ENCODE assay signal across 25 cellular contexts in the genomic region with DNA sequence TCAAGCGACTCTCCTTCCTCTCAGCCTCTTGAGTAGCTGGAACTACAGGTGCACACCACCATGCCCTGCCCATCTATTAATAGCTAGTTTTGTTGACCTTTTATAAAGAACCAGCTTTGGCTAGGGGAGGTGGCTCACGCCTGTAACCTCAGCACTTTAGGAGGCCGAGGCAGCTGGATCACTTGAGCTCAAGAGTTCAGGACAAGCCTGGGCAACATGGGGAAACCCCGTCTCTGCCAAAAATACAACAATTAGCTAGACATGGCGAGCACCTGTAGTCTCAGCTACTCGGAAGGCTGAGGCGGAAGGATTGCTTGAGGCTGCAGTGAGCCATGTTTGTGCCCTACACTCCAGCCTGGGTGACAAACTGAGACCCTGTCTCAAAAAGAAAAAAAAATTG. TPM values are rescaled to one million over a fixed set of nuclear protein-coding genes. Genes with fewer than 3 reads are reported as not detected.
DNase-seq lines count a peak whose midpoint lies in the region; ATAC-seq and TF ChIP-seq lines count a peak whose summit lies in the region.
"Had no signal": no experiment of that assay in that cellular context is flagged by ENCODE, and none has a peak within 500 bp of the region (broad histone marks: within the 10 kb centered on the region; RNA-seq: fewer than 3 reads in every experiment).

No MANE protein-coding gene starts in this region.

- DNase-seq in NCI-H345 (lab: John Stamatoyannopoulos, UW) (peak; percentile 46), NCI-H345 treated with DMSO at 0.1 percent for 48 hours (lab: John Stamatoyannopoulos, UW; ENCODE audit: unreplicated experiment) (no peak), OCI-LY7 (ENCODE audit: low spot score) (peak; percentile 37), nucleus accumbens (lab: John Stamatoyannopoulos, UW) (no peak), iPS-NIHi11 (ENCODE audit: low spot score) (no peak), COLO829 (ENCODE audit: low spot score) (no peak)
- peak; percentile 55 for DNase-seq in stimulated activated naive B cell treated with anti-CD40 and anti-IgM and Interleukin-4, amounts not matched to agents 10 μg/mL and 1 μg/mL and 100 μg/mL, for 72 hours
- DNase-seq: activated naive CD8-positive, alpha-beta T cell treated with anti-CD3 and anti-CD28 coated beads for 36 hours; C1 segment of cervical spinal cord; EL; endodermal cell; head of caudate nucleus; left ventricle myocardium inferior; mucosa of descending colon; NCI-H2081 treated with DMSO at 0.1 percent for 48 hours; NCI-H748 treated with DMSO at 0.1 percent for 48 hours; uterus had no signal

- H3K4me3 Mint-ChIP-seq in stimulated activated naive B cell treated with anti-CD40 and anti-IgM and Interleukin-4, amounts not matched to agents 10 μg/mL and 1 μg/mL and 100 μg/mL, for 72 hours = peak overlapping the region in 1 of 2 donors; percentile 25
- H3K4me3 Mint-ChIP-seq: activated naive CD8-positive, alpha-beta T cell treated with anti-CD3 and anti-CD28 coated beads for 36 hours; activated T-helper 1 cell treated with anti-CD3 and anti-CD28 coated beads, Interleukin-12 subunit alpha, Interleukin-12 subunit beta, Interleukin-2, Interleukin-4 antibody, amounts not matched to agents 30 ng/mL and 10 ng/mL and 1 ng/mL, durations not matched to agents 14 hours and 24 hours and 36 hours; endodermal cell; T-helper 2 cell treated with Interferon-gamma antibody and Interleukin-4, amounts not matched to agents 5 μg/mL and 100 μg/mL, for 36 hours had no signal

- H3K4me3 ChIP-seq in OCI-LY7 (ENCODE audit: low read depth, low read length, poor library complexity, severe bottlenecking) = no peak overlapping the region
- H3K4me3 ChIP-seq: K562, left ventricle myocardium inferior, mucosa of descending colon, uterus had no signal

- H3K4me2 ChIP-seq in OCI-LY7 (ENCODE audit: low read length) = no peak overlapping the region

- no TSS peak for BruUV-seq in OCI-LY7 (replicated peaks; lab: Mats Ljungman, UMichigan)

- intact Hi-C loops in OCI-LY7 (cut with micrococcal nuclease; ENCODE audit: unreplicated experiment) = no loop called here

- H3K4me1 Mint-ChIP-seq in stimulated activated naive B cell treated with anti-CD40 and anti-IgM and Interleukin-4, amounts not matched to agents 10 μg/mL and 1 μg/mL and 100 μg/mL, for 72 hours = peaks cover 13 to 19% of the 10 kb centered on the region in 2 donors
- H3K4me1 Mint-ChIP-seq: endodermal cell had no signal

- H3K36me3 ChIP-seq in OCI-LY7 (ENCODE audit: insufficient read depth, low read length) = no peaks in the 10 kb centered on the region
- H3K36me3 ChIP-seq: left ventricle myocardium inferior, uterus had no signal

- peaks cover 10% of the 10 kb centered on the region for H3K4me1 ChIP-seq in OCI-LY7 (ENCODE audit: insufficient read depth, low read length, poor library complexity, severe bottlenecking)
- H3K4me1 ChIP-seq: left ventricle myocardium inferior, uterus had no signal

- H3K9me3 ChIP-seq in OCI-LY7 (ENCODE audit: low read length) = no peaks in the 10 kb centered on the region
- H3K9me3 ChIP-seq: left ventricle myocardium inferior, mucosa of descending colon, uterus had no signal

- CTCF ChIA-PET in OCI-LY7 (lab: Charles Lee; ENCODE audit: unreplicated experiment) = interaction anchor here (0.8 kb wide), 1 partner anchor 10 kb away, joined by 5 read pairs; no protein-coding TSS in a partner anchor

- H3K9me3 Mint-ChIP-seq in stimulated activated naive B cell treated with anti-CD40 and anti-IgM and Interleukin-4, amounts not matched to agents 10 μg/mL and 1 μg/mL and 100 μg/mL, for 72 hours = peaks cover 0 to 6% of the 10 kb centered on the region in 2 donors
- H3K9me3 Mint-ChIP-seq: activated naive CD8-positive, alpha-beta T cell treated with anti-CD3 and anti-CD28 coated beads for 36 hours; activated T-helper 1 cell treated with anti-CD3 and anti-CD28 coated beads, Interleukin-12 subunit alpha, Interleukin-12 subunit beta, Interleukin-2, Interleukin-4 antibody, amounts not matched to agents 30 ng/mL and 10 ng/mL and 1 ng/mL, durations not matched to agents 14 hours and 24 hours and 36 hours; T-helper 2 cell treated with Interferon-gamma antibody and Interleukin-4, amounts not matched to agents 5 μg/mL and 100 μg/mL, for 36 hours had no signal

- H2AFZ ChIP-seq in OCI-LY7 (ENCODE audit: low read length) = peak overlapping the region; percentile 51; the same call in 1 of the 2 replicates

- no peaks in the 10 kb centered on the region for H3K9me2 ChIP-seq in OCI-LY7 (ENCODE audit: insufficient read depth, low read length)

- H3K36me3 Mint-ChIP-seq in stimulated activated naive B cell treated with anti-CD40 and anti-IgM and Interleukin-4, amounts not matched to agents 10 μg/mL and 1 μg/mL and 100 μg/mL, for 72 hours = no peaks in the 10 kb centered on the region
- H3K36me3 Mint-ChIP-seq: activated naive CD8-positive, alpha-beta T cell treated with anti-CD3 and anti-CD28 coated beads for 36 hours had no signal

- TF ChIP-seq CTCF in OCI-LY7 (conservative IDR thresholded peaks at IDR 0.05; ENCODE audit: low read length) = no peak

- H3K79me2 ChIP-seq in OCI-LY7 (ENCODE audit: insufficient read depth, low read depth, low read length) = no peaks in the 10 kb centered on the region

- no peaks in the 10 kb centered on the region for H3K27me3 Mint-ChIP-seq in stimulated activated naive B cell treated with anti-CD40 and anti-IgM and Interleukin-4, amounts not matched to agents 10 μg/mL and 1 μg/mL and 100 μg/mL, for 72 hours
- H3K27me3 Mint-ChIP-seq: activated naive CD8-positive, alpha-beta T cell treated with anti-CD3 and anti-CD28 coated beads for 36 hours had no signal

- H4K20me1 ChIP-seq in OCI-LY7 (ENCODE audit: insufficient read depth, low read length) = no peaks in the 10 kb centered on the region

- POLR2A ChIA-PET in OCI-LY7 (lab: Charles Lee) = interaction anchor here (0.5 to 1.0 kb wide), 5 partner anchors 16 to 258 kb away, joined by 3 to 5 read pairs (median 3); no protein-coding TSS in a partner anchor

- H3K27ac ChIP-seq in OCI-LY7 (ENCODE audit: low read depth, low read length, poor library complexity, severe bottlenecking) = peak overlapping the region; percentile 11
- H3K27ac ChIP-seq: left ventricle myocardium inferior, uterus had no signal

- ATAC-seq in HG02798 (IDR thresholded peaks at IDR 0.05; ENCODE audit: poor library complexity, unreplicated experiment) = peak; percentile 62
- ATAC-seq in stimulated activated naive B cell treated with anti-CD40 and anti-IgM and Interleukin-4, amounts not matched to agents 10 μg/mL and 1 μg/mL and 100 μg/mL, for 72 hours (replicated peaks) = peak; percentile 96
- ATAC-seq: K562, mucosa of descending colon, Panc1 had no signal

- peak overlapping the region; percentile 82 for H3K27ac Mint-ChIP-seq in stimulated activated naive B cell treated with anti-CD40 and anti-IgM and Interleukin-4, amounts not matched to agents 10 μg/mL and 1 μg/mL and 100 μg/mL, for 72 hours
- H3K27ac Mint-ChIP-seq: activated naive CD8-positive, alpha-beta T cell treated with anti-CD3 and anti-CD28 coated beads for 36 hours; activated T-helper 1 cell treated with anti-CD3 and anti-CD28 coated beads, Interleukin-12 subunit alpha, Interleukin-12 subunit beta, Interleukin-2, Interleukin-4 antibody, amounts not matched to agents 30 ng/mL and 10 ng/mL and 1 ng/mL, durations not matched to agents 14 hours and 24 hours and 36 hours; endodermal cell; T-helper 2 cell treated with Interferon-gamma antibody and Interleukin-4, amounts not matched to agents 5 μg/mL and 100 μg/mL, for 36 hours had no signal

RNA-seq across cellular contexts. Expression of a gene that starts 2.7 kb away (rescaled TPM):
- total RNA-seq in OCI-LY7 (2014; rRNA removed; shearing (Covaris generic)) = 0.06 TPM in 1 of 2 replicates, not detected in the other
- total RNA-seq in OCI-LY7 (2022) = 0.78 TPM in 1 of 2 replicates, not detected in the other
- total RNA-seq: A673, endodermal cell, mucosa of descending colon had no signal

RNA-seq across cellular contexts. Expression of a gene that starts 3.4 kb away (rescaled TPM):
- total RNA-seq in OCI-LY7 (2014; rRNA removed; shearing (Covaris generic)) = not detected in 2 replicates
- total RNA-seq in OCI-LY7 (2022) = not detected in 2 replicates
- total RNA-seq: A673; activated naive CD8-positive, alpha-beta T cell treated with anti-CD3 and anti-CD28 coated beads for 36 hours; activated T-helper 1 cell treated with anti-CD3 and anti-CD28 coated beads, Interleukin-12 subunit alpha, Interleukin-12 subunit beta, Interleukin-2, Interleukin-4 antibody, amounts not matched to agents 30 ng/mL and 10 ng/mL and 1 ng/mL, durations not matched to agents 14 hours and 24 hours and 36 hours; endodermal cell; K562; left ventricle myocardium inferior; mucosa of descending colon; SK-MEL-5; subcutaneous adipose tissue; uterus had no signal

RNA-seq across cellular contexts. Expression of a gene that starts 40.9 kb away (rescaled TPM):
- not detected in 2 replicates for total RNA-seq in OCI-LY7 (2014; rRNA removed; shearing (Covaris generic))
- total RNA-seq in OCI-LY7 (2022) = not detected in 2 replicates
- total RNA-seq: A673; activated naive CD8-positive, alpha-beta T cell treated with anti-CD3 and anti-CD28 coated beads for 36 hours; activated T-helper 1 cell treated with anti-CD3 and anti-CD28 coated beads, Interleukin-12 subunit alpha, Interleukin-12 subunit beta, Interleukin-2, Interleukin-4 antibody, amounts not matched to agents 30 ng/mL and 10 ng/mL and 1 ng/mL, durations not matched to agents 14 hours and 24 hours and 36 hours; endodermal cell; K562; left ventricle myocardium inferior; mucosa of descending colon; SK-MEL-5; subcutaneous adipose tissue; uterus had no signal

Comparison
In these comparisons a context has a peak if more than half of its experiments do, and no peak if none do; other contexts are left out.
1. DNase-seq: peak in NCI-H345 (single experiment), OCI-LY7 (single experiment) and stimulated activated naive B cell treated with anti-CD40 and anti-IgM and Interleukin-4, amounts not matched to agents 10 μg/mL and 1 μg/mL and 100 μg/mL, for 72 hours (single experiment); none in NCI-H345 treated with DMSO at 0.1 percent for 48 hours (single experiment), nucleus accumbens (0 of 56), iPS-NIHi11 (single experiment) and COLO829 (single experiment).